ENCODE assay signal across 26 cellular contexts in the genomic region with DNA sequence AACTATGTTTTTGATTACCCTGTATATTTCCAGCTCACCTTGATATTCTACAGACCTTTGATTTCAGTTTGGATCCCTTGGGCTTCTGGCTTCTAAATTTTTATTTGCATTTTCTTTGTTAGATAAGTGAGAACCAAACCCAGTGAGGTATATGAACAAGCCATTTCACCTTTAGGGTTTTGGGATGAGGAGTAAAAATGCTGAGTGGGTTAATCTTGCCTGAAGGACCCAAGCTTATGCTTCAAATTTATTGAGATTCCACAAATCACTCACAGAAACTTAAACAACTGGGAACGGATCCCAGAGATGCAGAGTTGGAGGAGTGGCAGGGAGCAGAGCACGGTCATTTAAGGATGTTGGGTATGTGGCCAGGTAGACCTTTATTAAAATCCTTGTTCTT.
"Had no signal": no experiment of that assay in that cellular context is flagged by ENCODE, and none has a peak within 500 bp of the region (broad histone marks: within the 10 kb centered on the region; RNA-seq: fewer than 3 reads in every experiment).

No MANE protein-coding gene starts in this region.

- ATAC-seq: effector memory CD8-positive, alpha-beta T cell; esophagus mucosa; foreskin keratinocyte; gastrocnemius medialis; gastroesophageal sphincter; heart left ventricle; heart right ventricle had no signal

- H3K4me3 ChIP-seq: colonic mucosa, coronary artery, esophagus muscularis mucosa, esophagus squamous epithelium, gastrocnemius medialis, gastroesophageal sphincter, heart left ventricle, heart right ventricle had no signal

- H3K9me3 ChIP-seq: colonic mucosa, esophagus squamous epithelium, gastrocnemius medialis had no signal

- FAIRE-seq: colon, endometrium, endothelial cell of umbilical vein, frontal cortex had no signal

- H3K4me1 ChIP-seq: colonic mucosa, esophagus muscularis mucosa, esophagus squamous epithelium, gastrocnemius medialis, gastroesophageal sphincter had no signal

- DNase-seq: colonic mucosa; cortex of kidney; dermis blood vessel endothelial cell; effector CD4-positive, alpha-beta T cell; effector CD8-positive, alpha-beta T cell; effector memory CD4-positive, alpha-beta T cell; effector memory CD8-positive, alpha-beta T cell; endodermal cell; erythroblast; esophagus squamous epithelium; foreskin fibroblast; foreskin melanocyte; gastrocnemius medialis; glutamatergic neuron; head of caudate nucleus; heart left ventricle; heart right ventricle had no signal

- H3K27ac ChIP-seq: colonic mucosa, coronary artery, esophagus muscularis mucosa, esophagus squamous epithelium, foreskin keratinocyte, gastrocnemius medialis, gastroesophageal sphincter, heart left ventricle, heart right ventricle had no signal

- H3K27me3 ChIP-seq: colonic mucosa, esophagus muscularis mucosa, esophagus squamous epithelium, foreskin keratinocyte, gastrocnemius medialis, gastroesophageal sphincter, heart left ventricle, heart right ventricle had no signal

- H3K36me3 ChIP-seq: colonic mucosa, esophagus muscularis mucosa, esophagus squamous epithelium, gastrocnemius medialis, gastroesophageal sphincter, heart left ventricle, heart right ventricle had no signal
